Comparison of ENCODE assay signal across 24 cellular contexts in genomic region chr6:159683722-159684304, GRCh38. TPM values are rescaled to one million over a fixed set of nuclear protein-coding genes. Genes with fewer than 3 reads are reported as not detected.
DNase-seq lines count a peak whose midpoint lies in the region; ATAC-seq, FAIRE-seq and TF ChIP-seq lines count a peak whose summit lies in the region.
"Had no signal": no experiment of that assay in that cellular context is flagged by ENCODE, and none has a peak within 500 bp of the region (broad histone marks: within the 10 kb centered on the region; RNA-seq: fewer than 3 reads in every experiment).

No MANE protein-coding gene starts in this region.

- H4K20me1 ChIP-seq in keratinocyte (ENCODE audit: control insufficient read depth, extremely low read depth, insufficient read depth, low read length) = no peaks in the 10 kb centered on the region

- CTCF ChIA-PET in activated CD8-positive, alpha-beta memory T cell treated with anti-CD3 and anti-CD28 coated beads, Interleukin-2, amount 10 ng/mL, durations not matched to agents 7 days and 5 days (lab: Charles Lee) = no interaction called here

- intact Hi-C loops in lower lobe of right lung (cut with DNase I) (no loop called here), heart left ventricle (cut with DNase I) (no loop called here)

- H2AFZ ChIP-seq in keratinocyte (ENCODE audit: control insufficient read depth, low read length) = no peak overlapping the region

- H3K27ac ChIP-seq in keratinocyte (ENCODE audit: control insufficient read depth, insufficient read depth, low read length) = no peak overlapping the region
- peak overlapping the region; percentile 39 for H3K27ac ChIP-seq in lower lobe of right lung
- peak overlapping the region in 3 of 4 donors; percentile 1 to 63 (median 40) for H3K27ac ChIP-seq in upper lobe of left lung
- peak overlapping the region in 1 of 12 donors; percentile 34 for H3K27ac ChIP-seq in heart left ventricle
- H3K27ac ChIP-seq: HL-60 had no signal

- no peak overlapping the region for H3K4me2 ChIP-seq in keratinocyte (ENCODE audit: control insufficient read depth, extremely low read depth, insufficient read depth, low read depth, low read length)

- H3K27ac Mint-ChIP-seq in activated CD8-positive, alpha-beta memory T cell treated with anti-CD3 and anti-CD28 coated beads, Interleukin-2, amount 10 ng/mL, durations not matched to agents 7 days and 5 days = no peak overlapping the region
- H3K27ac Mint-ChIP-seq: CD4-positive, CD25-positive, alpha-beta regulatory T cell had no signal

- FAIRE-seq in keratinocyte (lab: Jason Lieb, UNC) = peak; percentile 20
- FAIRE-seq: GM12892, H1 had no signal

- H3K4me1 ChIP-seq in adipocyte (ENCODE audit: control insufficient read depth, insufficient read depth, low read length) = peaks cover 74% of the 10 kb centered on the region
- peaks cover 5% of the 10 kb centered on the region for H3K4me1 ChIP-seq in keratinocyte (ENCODE audit: control insufficient read depth, extremely low read depth, insufficient read depth, low read length)
- peaks cover 69% of the 10 kb centered on the region for H3K4me1 ChIP-seq in lower lobe of right lung
- H3K4me1 ChIP-seq in upper lobe of left lung = peaks cover 22 to 54% (median 45%) of the 10 kb centered on the region in 4 donors
- peaks cover 0 to 79% (median 12%) of the 10 kb centered on the region in 12 donors for H3K4me1 ChIP-seq in heart left ventricle

- dilution Hi-C loops in keratinocyte (cut with MboI; ENCODE audit: extremely low pct_ligation_motif_present, low sequenced_read_pairs) = no loop called here

- no peak for DNase-seq in adipocyte (ENCODE audit: low read depth)
- no peak for DNase-seq in keratinocyte (ENCODE audit: low read depth, low spot score)
- no peak for DNase-seq in lower lobe of right lung
- DNase-seq in upper lobe of left lung = no peak
- no peak for DNase-seq in NCI-H2227 (lab: John Stamatoyannopoulos, UW; ENCODE audit: unreplicated experiment)
- no peak for DNase-seq in activated CD8-positive, alpha-beta memory T cell treated with anti-CD3 and anti-CD28 coated beads, Interleukin-2, amount 10 ng/mL, durations not matched to agents 7 days and 5 days
- no peak for DNase-seq in heart left ventricle
- DNase-seq: ACHN; CD4-positive, CD25-positive, alpha-beta regulatory T cell; DMS153; DND-41; HCEC 1CT; Kasumi-1; NCI-H1105 treated with DMSO at 0.1 percent for 48 hours; NCI-H146; NCI-H2029 treated with DMSO at 0.1 percent for 48 hours; NCI-H226; NCI-H510A; NCI-H69; SHP77 treated with DMSO at 0.1 percent for 48 hours had no signal

- TF ChIP-seq EP300 in upper lobe of left lung (IDR thresholded peaks at IDR 0.05) = no peak

- ATAC-seq in lower lobe of right lung = no peak
- ATAC-seq in upper lobe of left lung (ENCODE audit: low FRiP score in 2 of 2) = no peak
- no peak for ATAC-seq in activated CD8-positive, alpha-beta memory T cell treated with anti-CD3 and anti-CD28 coated beads, Interleukin-2, amount 10 ng/mL, durations not matched to agents 7 days and 5 days
- ATAC-seq in heart left ventricle = no peak
- ATAC-seq: Panc1 had no signal

- H3K36me3 ChIP-seq in adipocyte (ENCODE audit: control insufficient read depth, insufficient read depth, low read length, severe bottlenecking) = peaks cover 98% of the 10 kb centered on the region
- peaks cover 3 to 8% of the 10 kb centered on the region in 2 experiments for H3K36me3 ChIP-seq in keratinocyte (ENCODE audit: control insufficient read depth in 2 of 2, extremely low read depth in 1 of 2, insufficient read depth in 2 of 2, low read length in 2 of 2)
- peaks cover 93% of the 10 kb centered on the region for H3K36me3 ChIP-seq in lower lobe of right lung
- peaks cover 0 to 100% (median 49%) of the 10 kb centered on the region in 4 donors for H3K36me3 ChIP-seq in upper lobe of left lung
- peaks cover 0 to 99% (median 79%) of the 10 kb centered on the region in 9 donors for H3K36me3 ChIP-seq in heart left ventricle

- peaks cover 25% of the 10 kb centered on the region for H3K4me1 Mint-ChIP-seq in activated CD8-positive, alpha-beta memory T cell treated with anti-CD3 and anti-CD28 coated beads, Interleukin-2, amount 10 ng/mL, durations not matched to agents 7 days and 5 days

- TF ChIP-seq POLR2A in upper lobe of left lung (IDR thresholded peaks at IDR 0.05) (no peak), heart left ventricle (IDR thresholded peaks at IDR 0.05) (no peak)

- no peak overlapping the region for H3K4me3 Mint-ChIP-seq in activated CD8-positive, alpha-beta memory T cell treated with anti-CD3 and anti-CD28 coated beads, Interleukin-2, amount 10 ng/mL, durations not matched to agents 7 days and 5 days
- H3K4me3 Mint-ChIP-seq: CD4-positive, CD25-positive, alpha-beta regulatory T cell had no signal

- no peaks in the 10 kb centered on the region for H3K9me3 Mint-ChIP-seq in activated CD8-positive, alpha-beta memory T cell treated with anti-CD3 and anti-CD28 coated beads, Interleukin-2, amount 10 ng/mL, durations not matched to agents 7 days and 5 days (ENCODE audit: low read depth)

- no peak for TF ChIP-seq CTCF in keratinocyte (optimal IDR thresholded peaks at IDR 0.05 in 1 of 3, IDR thresholded peaks at IDR 0.05 in 1 of 3, conservative IDR thresholded peaks at IDR 0.05 in 1 of 3; ENCODE audit: extremely low read depth in 1 of 3, insufficient read depth in 2 of 3, low read length in 3 of 3)
- no peak for TF ChIP-seq CTCF in lower lobe of right lung (IDR thresholded peaks at IDR 0.05)
- TF ChIP-seq CTCF in upper lobe of left lung (IDR thresholded peaks at IDR 0.05) = no peak
- no peak for TF ChIP-seq CTCF in heart left ventricle (IDR thresholded peaks at IDR 0.05)

- H3K79me2 ChIP-seq in keratinocyte (ENCODE audit: control insufficient read depth, insufficient read depth, low read length) = peaks cover under 1% of the 10 kb centered on the region

- no peaks in the 10 kb centered on the region for H3K27me3 ChIP-seq in adipocyte (replicated peaks; ENCODE audit: control insufficient read depth, insufficient read depth, low read length)
- H3K27me3 ChIP-seq in keratinocyte (ENCODE audit: control insufficient read depth, extremely low read depth, insufficient read depth, low read length) = no peaks in the 10 kb centered on the region
- H3K27me3 ChIP-seq in lower lobe of right lung (ENCODE audit: low read depth) = no peaks in the 10 kb centered on the region
- no peaks in the 10 kb centered on the region for H3K27me3 ChIP-seq in upper lobe of left lung
- H3K27me3 ChIP-seq in heart left ventricle = no peaks in the 10 kb centered on the region

- whole genome bisulfite sequencing in upper lobe of left lung, 2 donors = 85 to 91% methylated on average over 2 of the region's 2 CpGs
- WGBS in heart left ventricle, 4 donors = 78 to 94% (median 91%) methylated on average over 2 of the region's 2 CpGs

- no peaks in the 10 kb centered on the region for H3K9me1 ChIP-seq in keratinocyte (ENCODE audit: control insufficient read depth, extremely low read depth, insufficient read depth, low read length)

- H3K9me3 ChIP-seq in adipocyte (ENCODE audit: control insufficient read depth, low read length) = no peaks in the 10 kb centered on the region
- no peaks in the 10 kb centered on the region for H3K9me3 ChIP-seq in keratinocyte (ENCODE audit: control insufficient read depth, low read depth, low read length)
- H3K9me3 ChIP-seq in lower lobe of right lung = no peaks in the 10 kb centered on the region
- no peaks in the 10 kb centered on the region for H3K9me3 ChIP-seq in upper lobe of left lung
- no peaks in the 10 kb centered on the region for H3K9me3 ChIP-seq in heart left ventricle

- H3K4me3 ChIP-seq in adipocyte (ENCODE audit: low read length) = no peak overlapping the region
- no peak overlapping the region for H3K4me3 ChIP-seq in keratinocyte (ENCODE audit: control insufficient read depth in 2 of 3, extremely low read depth in 1 of 3, insufficient read depth in 2 of 3, low read depth in 1 of 3, low read length in 3 of 3)
- no peak overlapping the region for H3K4me3 ChIP-seq in lower lobe of right lung
- no peak overlapping the region for H3K4me3 ChIP-seq in upper lobe of left lung
- H3K4me3 ChIP-seq in heart left ventricle = no peak overlapping the region

- H3K9ac ChIP-seq in adipocyte (ENCODE audit: low read length) = peak overlapping the region; percentile 0
- H3K9ac ChIP-seq in keratinocyte (ENCODE audit: control insufficient read depth, extremely low read depth, insufficient read depth, low read length) = no peak overlapping the region

- no peaks in the 10 kb centered on the region for H3K27me3 Mint-ChIP-seq in activated CD8-positive, alpha-beta memory T cell treated with anti-CD3 and anti-CD28 coated beads, Interleukin-2, amount 10 ng/mL, durations not matched to agents 7 days and 5 days
- H3K27me3 Mint-ChIP-seq: CD4-positive, CD25-positive, alpha-beta regulatory T cell had no signal

- peaks cover 33% of the 10 kb centered on the region for H3K36me3 Mint-ChIP-seq in activated CD8-positive, alpha-beta memory T cell treated with anti-CD3 and anti-CD28 coated beads, Interleukin-2, amount 10 ng/mL, durations not matched to agents 7 days and 5 days

RNA-seq across cellular contexts. Expression of gene SOD2, which starts 9.2 kb away (rescaled TPM):
- polyA plus RNA-seq in keratinocyte = 28.6 to 48.7 TPM (median 41.9 TPM) in 3 replicates
- polyA plus RNA-seq in keratinocyte (2011; ENCODE audit: low read depth) = 28.8 TPM
- 40.0 and 41.6 TPM in 2 replicates for polyA plus RNA-seq in keratinocyte (2011; cell fraction: cytosol; rRNA removed)
- 28.3 and 32.3 TPM in 2 replicates for polyA plus RNA-seq in keratinocyte (2011; cell fraction: nucleus; rRNA removed)
- 49.0 and 58.5 TPM in 2 replicates for polyA plus RNA-seq in keratinocyte (2012; ENCODE audit: low replicate concordance)
- 67.0 to 69.1 TPM (median 67.7 TPM) in 3 replicates for polyA minus RNA-seq in keratinocyte
- 61.0 TPM for polyA minus RNA-seq in keratinocyte (2011; cell fraction: cytosol; rRNA and poly(A)+ RNA removed)
- 15.2 and 31.3 TPM in 2 replicates for polyA minus RNA-seq in keratinocyte (2011; cell fraction: nucleus; rRNA and poly(A)+ RNA removed)
- total RNA-seq in lower lobe of right lung = 352 TPM
- 100 to 1,000 TPM; 116 to 478 (median 295) TPM for total RNA-seq in upper lobe of left lung
- 10 to 100 TPM; 47.8 to 50.2 TPM for total RNA-seq in activated CD8-positive, alpha-beta memory T cell treated with anti-CD3 and anti-CD28 coated beads, Interleukin-2, amount 10 ng/mL, durations not matched to agents 7 days and 5 days
- 1,000 to 10,000 TPM in 1 of 9 donors, 100 to 1,000 TPM in 8; 599 to 1,000 (median 741) TPM for total RNA-seq in heart left ventricle
- polyA plus RNA-seq in heart left ventricle = 100 to 1,000 TPM; 263 to 459 TPM

RNA-seq across cellular contexts. Expression of gene WTAP, which starts 43.5 kb away (rescaled TPM):
- polyA plus RNA-seq in keratinocyte (20.6 to 40.2 TPM (median 35.3 TPM) in 3 replicates), heart left ventricle (10 to 100 TPM; 30.7 to 75.3 TPM)
- 99.5 TPM for polyA plus RNA-seq in keratinocyte (2011; ENCODE audit: low read depth)
- 22.1 and 36.7 TPM in 2 replicates for polyA plus RNA-seq in keratinocyte (2011; cell fraction: cytosol; rRNA removed)
- polyA plus RNA-seq in keratinocyte (2011; cell fraction: nucleus; rRNA removed) = 24.4 and 27.6 TPM in 2 replicates
- 58.7 and 61.5 TPM in 2 replicates for polyA plus RNA-seq in keratinocyte (2012; ENCODE audit: low replicate concordance)
- 11.5 to 59.4 TPM (median 28.5 TPM) in 3 replicates for polyA minus RNA-seq in keratinocyte
- polyA minus RNA-seq in keratinocyte (2011; cell fraction: cytosol; rRNA and poly(A)+ RNA removed) = 11.7 TPM
- polyA minus RNA-seq in keratinocyte (2011; cell fraction: nucleus; rRNA and poly(A)+ RNA removed) = 14.8 and 37.4 TPM in 2 replicates
- total RNA-seq in lower lobe of right lung (78.4 TPM), upper lobe of left lung (100 to 1,000 TPM in 2 of 6 donors, 10 to 100 TPM in 4; 67.0 to 123 (median 90.6) TPM), heart left ventricle (10 to 100 TPM; 39.0 to 70.2 (median 48.2) TPM)
- total RNA-seq in activated CD8-positive, alpha-beta memory T cell treated with anti-CD3 and anti-CD28 coated beads, Interleukin-2, amount 10 ng/mL, durations not matched to agents 7 days and 5 days = 100 to 1,000 TPM; 103 to 128 TPM
